ENCODE assay signal across 15 cellular contexts in genomic region chr9:89515416-89515815, GRCh38. TPM values are rescaled to one million over a fixed set of nuclear protein-coding genes. Genes with fewer than 3 reads are reported as not detected.
DNase-seq lines count a peak whose midpoint lies in the region; ATAC-seq and TF ChIP-seq lines count a peak whose summit lies in the region.
"Had no signal": no experiment of that assay in that cellular context is flagged by ENCODE, and none has a peak within 500 bp of the region (broad histone marks: within the 10 kb centered on the region; RNA-seq: fewer than 3 reads in every experiment).

No MANE protein-coding gene starts in this region.

- no peak for DNase-seq in T-helper 2 cell treated with Interferon-gamma antibody and Interleukin-4, amounts not matched to agents 5 μg/mL and 100 μg/mL, for 36 hours (ENCODE audit: low spot score)
- DNase-seq in T-helper 2 cell (no peak), G401 (ENCODE audit: low spot score) (peak; percentile 96), kidney tubule cell (ENCODE audit: low spot score) (peak; percentile 70), left lung (no peak), dermis blood vessel endothelial cell (no peak)
- DNase-seq: DMS79 treated with DMSO at 0.1 percent for 48 hours, NCI-H1105, NCI-H187, NCI-H748 treated with DMSO at 0.1 percent for 48 hours, SIG-M5 had no signal

- H3K4me1 ChIP-seq in left lung, result peaks cover 0 to 15% of the 10 kb centered on the region in 2 donors

- no peak overlapping the region for H3K27ac ChIP-seq in left lung
- H3K27ac ChIP-seq: C4-2B had no signal

- H3K9me3 Mint-ChIP-seq in T-helper 2 cell treated with Interferon-gamma antibody and Interleukin-4, amounts not matched to agents 5 μg/mL and 100 μg/mL, for 36 hours, result no peaks in the 10 kb centered on the region
- H3K9me3 Mint-ChIP-seq in activated T-helper 17 cell treated with anti-CD3 and anti-CD28 coated beads, Interleukin-2, amount 50 U/mL, for 72 hours, result no peaks in the 10 kb centered on the region

- in situ Hi-C loops in G401 (cut with HindIII; ENCODE audit: low sequenced_read_pairs), result no loop called here

- H3K4me3 Mint-ChIP-seq in T-helper 2 cell treated with Interferon-gamma antibody and Interleukin-4, amounts not matched to agents 5 μg/mL and 100 μg/mL, for 36 hours, result no peak overlapping the region
- no peak overlapping the region for H3K4me3 Mint-ChIP-seq in activated T-helper 17 cell treated with anti-CD3 and anti-CD28 coated beads, Interleukin-2, amount 50 U/mL, for 72 hours

- no peaks in the 10 kb centered on the region for H3K27me3 ChIP-seq in left lung

- H3K27me3 Mint-ChIP-seq in T-helper 2 cell treated with Interferon-gamma antibody and Interleukin-4, amounts not matched to agents 5 μg/mL and 100 μg/mL, for 36 hours (ENCODE audit: low read depth), result no peaks in the 10 kb centered on the region
- no peaks in the 10 kb centered on the region for H3K27me3 Mint-ChIP-seq in activated T-helper 17 cell treated with anti-CD3 and anti-CD28 coated beads, Interleukin-2, amount 50 U/mL, for 72 hours

- no peak for ATAC-seq in activated T-helper 17 cell treated with anti-CD3 and anti-CD28 coated beads, Interleukin-2, amount 50 U/mL, for 72 hours (replicated peaks)
- no peak for ATAC-seq in left lung
- no peak for ATAC-seq in GM18907 (IDR thresholded peaks at IDR 0.05; ENCODE audit: unreplicated experiment)
- ATAC-seq: K562 had no signal

- H3K36me3 Mint-ChIP-seq in T-helper 2 cell treated with Interferon-gamma antibody and Interleukin-4, amounts not matched to agents 5 μg/mL and 100 μg/mL, for 36 hours (ENCODE audit: low read depth), result peaks cover 3% of the 10 kb centered on the region
- H3K36me3 Mint-ChIP-seq in activated T-helper 17 cell treated with anti-CD3 and anti-CD28 coated beads, Interleukin-2, amount 50 U/mL, for 72 hours (ENCODE audit: low read depth), result no peaks in the 10 kb centered on the region

- H3K9me3 ChIP-seq in left lung, result no peaks in the 10 kb centered on the region

- H3K27ac Mint-ChIP-seq in T-helper 2 cell treated with Interferon-gamma antibody and Interleukin-4, amounts not matched to agents 5 μg/mL and 100 μg/mL, for 36 hours, result peak overlapping the region; percentile 58
- peak overlapping the region; percentile 41 for H3K27ac Mint-ChIP-seq in activated T-helper 17 cell treated with anti-CD3 and anti-CD28 coated beads, Interleukin-2, amount 50 U/mL, for 72 hours

- no peak overlapping the region for H3K4me3 ChIP-seq in left lung
- H3K4me3 ChIP-seq: K562 had no signal

- H3K36me3 ChIP-seq in left lung, result no peaks in the 10 kb centered on the region

- H3K4me1 Mint-ChIP-seq in T-helper 2 cell treated with Interferon-gamma antibody and Interleukin-4, amounts not matched to agents 5 μg/mL and 100 μg/mL, for 36 hours (ENCODE audit: low read depth), result peaks cover 57% of the 10 kb centered on the region
- peaks cover 22% of the 10 kb centered on the region for H3K4me1 Mint-ChIP-seq in activated T-helper 17 cell treated with anti-CD3 and anti-CD28 coated beads, Interleukin-2, amount 50 U/mL, for 72 hours

- TF ChIP-seq CTCF in left lung (IDR thresholded peaks at IDR 0.05), result no peak

- intact Hi-C loops in left lung (cut with DNase I), result no loop called here

RNA-seq across cellular contexts. Expression of gene SEMA4D, which starts 17.5 kb away (rescaled TPM):
- 2.2 and 2.3 TPM in 2 replicates for total RNA-seq in G401 (2014; rRNA removed; shearing (Covaris generic))
- 100 to 1,000 TPM; 167 to 263 TPM for total RNA-seq in activated T-helper 17 cell treated with anti-CD3 and anti-CD28 coated beads, Interleukin-2, amount 50 U/mL, for 72 hours
- total RNA-seq in left lung (10 to 100 TPM; 30.2 to 71.9 TPM), dermis blood vessel endothelial cell (2.9 and 8.1 TPM in 2 replicates)

Comparison
In these comparisons a context has a peak if more than half of its experiments do, and no peak if none do; other contexts are left out.
1. DNase-seq: peak in G401 (single experiment) and kidney tubule cell (single experiment); none in T-helper 2 cell treated with Interferon-gamma antibody and Interleukin-4, amounts not matched to agents 5 μg/mL and 100 μg/mL, for 36 hours (single experiment), T-helper 2 cell (0 of 5), left lung (0 of 2) and dermis blood vessel endothelial cell (single experiment).